Comparison of ENCODE assay signal across 19 cellular contexts in the genomic region with DNA sequence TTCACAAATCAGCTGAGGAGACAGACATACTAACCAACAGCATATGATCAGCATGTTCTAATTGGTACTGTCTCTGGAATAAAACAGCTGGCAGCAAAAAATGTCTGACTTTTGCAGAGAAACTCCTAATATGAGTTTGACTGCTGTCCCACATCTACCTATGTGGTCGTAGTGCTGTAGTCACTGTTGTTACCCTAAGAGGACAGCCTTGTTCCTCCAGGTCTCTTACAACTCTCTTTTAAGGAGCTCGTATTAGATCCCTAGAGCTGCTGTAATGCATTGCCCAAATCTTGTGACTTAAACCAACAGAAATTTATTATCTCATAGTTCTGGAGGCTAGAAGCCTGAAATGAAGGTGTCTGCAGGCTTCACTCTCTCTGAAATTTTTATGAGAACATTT.
"Had no signal": no experiment of that assay in that cellular context is flagged by ENCODE, and none has a peak within 500 bp of the region (broad histone marks: within the 10 kb centered on the region; RNA-seq: fewer than 3 reads in every experiment).

No MANE protein-coding gene starts in this region.

- H3K4me3 Mint-ChIP-seq: neural crest cell had no signal

- H3K27ac Mint-ChIP-seq: progenitor cell of endocrine pancreas had no signal

- ATAC-seq: esophagus mucosa; gastrocnemius medialis; heart right ventricle; left lobe of liver; naive thymus-derived CD4-positive, alpha-beta T cell; pancreas; right cardiac atrium had no signal

- DNase-seq: cortex of kidney; dorsolateral prefrontal cortex; effector CD8-positive, alpha-beta T cell; gastrocnemius medialis; heart right ventricle; hypothalamus; kidney glomerular epithelial cell; mammary epithelial cell; nucleus accumbens; pancreas; right cardiac atrium; stimulated activated CD4-positive, alpha-beta T cell treated with anti-CD3 and anti-CD28 coated beads, Interleukin-2, amount 100 ng/mL, for 48 hours; stimulated activated naive CD4-positive, alpha-beta T cell treated with Interleukin-2 at 50 U/mL for 16 hours; trophoblast cell had no signal

- H3K27me3 Mint-ChIP-seq: naive thymus-derived CD4-positive, alpha-beta T cell; progenitor cell of endocrine pancreas had no signal
